In the genomic region with DNA sequence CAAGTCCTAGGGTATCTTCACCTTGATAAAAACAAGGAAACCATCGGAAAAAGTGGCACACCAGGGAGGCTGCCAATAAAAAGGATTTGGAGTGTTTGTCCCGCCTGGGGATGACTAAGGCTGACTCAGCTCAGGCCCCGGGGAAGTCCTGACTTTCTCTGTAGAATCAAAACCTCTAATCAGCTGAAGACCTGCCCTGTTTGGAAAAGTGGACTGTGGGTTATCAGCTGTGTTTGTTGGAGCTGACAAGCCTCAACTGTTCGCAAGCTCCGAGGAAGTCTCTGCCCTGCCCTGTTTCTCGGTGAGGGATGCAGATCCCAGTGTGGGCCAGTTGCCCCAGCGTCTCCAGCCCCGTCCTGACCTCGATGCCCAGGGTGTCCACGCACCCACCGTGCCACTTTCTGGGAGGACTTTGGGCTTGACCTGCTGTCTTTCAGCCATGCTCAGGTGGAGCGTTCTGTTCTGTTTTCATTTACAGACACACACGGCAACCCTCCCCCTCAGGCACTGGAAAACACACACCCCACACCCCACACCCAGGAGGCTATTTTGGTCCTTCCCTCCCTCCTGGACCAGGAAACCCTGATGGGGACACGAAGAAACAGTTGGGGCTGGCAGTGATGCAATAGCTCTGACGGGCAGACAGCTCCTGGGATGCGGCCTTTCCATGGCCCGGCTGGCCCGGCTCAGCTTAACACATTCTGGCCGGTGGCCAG, we compare ENCODE assay signal across 1 cellular context.
TF ChIP-seq lines count a peak whose summit lies in the region.

No MANE protein-coding gene starts in this region.

TF ChIP-seq in HepG2, 621 proteins besides CTCF, POLR2A, EP300 and RAD21 (continued from another document and continues in another):
- TF ChIP-seq CREBL2 (CRISPR knock-in tag; IDR thresholded peaks at IDR 0.05; ENCODE audit: borderline replicate concordance) (no peak), ZNF530 (CRISPR knock-in tag; IDR thresholded peaks at IDR 0.05; ENCODE audit: low read depth) (no peak), ZNF207 (IDR thresholded peaks at IDR 0.05; ENCODE audit: borderline replicate concordance) (no peak), ZNF263 (CRISPR knock-in tag; IDR thresholded peaks at IDR 0.05) (no peak), STAG1 (CRISPR knock-in tag; IDR thresholded peaks at IDR 0.05) (no peak), ZNF335 (CRISPR knock-in tag; IDR thresholded peaks at IDR 0.05) (no peak), YY1 (IDR thresholded peaks at IDR 0.05; ENCODE audit: insufficient read depth, insufficient replicate concordance, low read depth, low read length) (no peak), ZNF660 (CRISPR knock-in tag; IDR thresholded peaks at IDR 0.05; ENCODE audit: borderline replicate concordance, low read depth) (no peak), ZFP90 (CRISPR knock-in tag; IDR thresholded peaks at IDR 0.05; ENCODE audit: borderline replicate concordance) (no peak), MXI1 (IDR thresholded peaks at IDR 0.05; ENCODE audit: borderline replicate concordance, low read depth, low read length) (no peak; the same call in 2 of the 3 replicates), TIGD3 (CRISPR knock-in tag; IDR thresholded peaks at IDR 0.05; ENCODE audit: borderline replicate concordance) (no peak), HDAC6 (IDR thresholded peaks at IDR 0.05; ENCODE audit: low read depth, low read length) (no peak), SCMH1 (CRISPR knock-in tag; IDR thresholded peaks at IDR 0.05; ENCODE audit: borderline replicate concordance) (no peak), ZNF484 (CRISPR knock-in tag; IDR thresholded peaks at IDR 0.05; ENCODE audit: borderline replicate concordance, low read depth) (no peak), FOXK1 (CRISPR knock-in tag; IDR thresholded peaks at IDR 0.05; ENCODE audit: borderline replicate concordance, low read depth) (no peak), ZNF138 (CRISPR knock-in tag; IDR thresholded peaks at IDR 0.05; ENCODE audit: low read depth) (no peak), ZBTB7A (CRISPR knock-in tag; IDR thresholded peaks at IDR 0.05) (peak; percentile 40; the same call in 1 of the 2 replicates), ZMAT3 (CRISPR knock-in tag; conservative IDR thresholded peaks at IDR 0.05) (0 out of 2 replicates have a peak, but pooled peaks have one; percentile 23), ZBTB14 (CRISPR knock-in tag; IDR thresholded peaks at IDR 0.05) (no peak), ZNF354B (CRISPR knock-in tag; IDR thresholded peaks at IDR 0.05) (no peak), PHB2 (IDR thresholded peaks at IDR 0.05; ENCODE audit: partially characterized antibody) (no peak), ZNF260 (CRISPR knock-in tag; IDR thresholded peaks at IDR 0.05; ENCODE audit: borderline replicate concordance, low read depth) (no peak), SALL1 (CRISPR knock-in tag; IDR thresholded peaks at IDR 0.05) (no peak; the same call in none of the 2 replicates), ZMYM3 (CRISPR knock-in tag; IDR thresholded peaks at IDR 0.05) (no peak), SETDB1 (CRISPR knock-in tag; IDR thresholded peaks at IDR 0.05; ENCODE audit: borderline replicate concordance) (no peak), KDM2A (CRISPR knock-in tag; IDR thresholded peaks at IDR 0.05; ENCODE audit: borderline replicate concordance, low read depth) (peak; percentile 41; the same call in 1 of the 2 replicates), ZNF296 (CRISPR knock-in tag; conservative IDR thresholded peaks at IDR 0.05) (no peak), ZNF772 (CRISPR knock-in tag; IDR thresholded peaks at IDR 0.05) (no peak), IKZF1 (IDR thresholded peaks at IDR 0.05) (no peak), ISL2 (CRISPR knock-in tag; IDR thresholded peaks at IDR 0.05) (no peak), KAT8 (CRISPR knock-in tag; IDR thresholded peaks at IDR 0.05) (peak; percentile 23; the same call in 1 of the 2 replicates), FLYWCH1 (CRISPR knock-in tag; IDR thresholded peaks at IDR 0.05) (no peak), ZNF18 (CRISPR knock-in tag; IDR thresholded peaks at IDR 0.05; ENCODE audit: insufficient replicate concordance) (no peak), ZNF672 (CRISPR knock-in tag; IDR thresholded peaks at IDR 0.05) (no peak), BRF2 (CRISPR knock-in tag; IDR thresholded peaks at IDR 0.05) (no peak), LCORL (IDR thresholded peaks at IDR 0.05) (no peak), LCORL (CRISPR knock-in tag; IDR thresholded peaks at IDR 0.05) (peak; percentile 70; the same call in 1 of the 2 replicates), ZNF790 (CRISPR knock-in tag; IDR thresholded peaks at IDR 0.05; ENCODE audit: borderline replicate concordance) (no peak), GZF1 (CRISPR knock-in tag; IDR thresholded peaks at IDR 0.05) (no peak), HMG20A (CRISPR knock-in tag; IDR thresholded peaks at IDR 0.05; ENCODE audit: borderline replicate concordance) (no peak), ZNF816 (CRISPR knock-in tag; IDR thresholded peaks at IDR 0.05; ENCODE audit: borderline replicate concordance) (no peak), FOXC1 (CRISPR knock-in tag; IDR thresholded peaks at IDR 0.05; ENCODE audit: borderline replicate concordance) (no peak), ZNF580 (CRISPR knock-in tag; IDR thresholded peaks at IDR 0.05; ENCODE audit: borderline replicate concordance, low read depth) (no peak), MED13 (CRISPR knock-in tag; IDR thresholded peaks at IDR 0.05) (no peak), ZFYVE20 (CRISPR knock-in tag; IDR thresholded peaks at IDR 0.05; ENCODE audit: borderline replicate concordance, low read depth) (no peak), ZNF224 (CRISPR knock-in tag; IDR thresholded peaks at IDR 0.05) (no peak), KDM5A (IDR thresholded peaks at IDR 0.05; ENCODE audit: borderline replicate concordance, low read length) (no peak), ZC3H13 (CRISPR knock-in tag; IDR thresholded peaks at IDR 0.05) (no peak), RARA (CRISPR knock-in tag; IDR thresholded peaks at IDR 0.05) (peak; percentile 30; the same call in 1 of the 2 replicates)
- TF ChIP-seq, protein P1, sequence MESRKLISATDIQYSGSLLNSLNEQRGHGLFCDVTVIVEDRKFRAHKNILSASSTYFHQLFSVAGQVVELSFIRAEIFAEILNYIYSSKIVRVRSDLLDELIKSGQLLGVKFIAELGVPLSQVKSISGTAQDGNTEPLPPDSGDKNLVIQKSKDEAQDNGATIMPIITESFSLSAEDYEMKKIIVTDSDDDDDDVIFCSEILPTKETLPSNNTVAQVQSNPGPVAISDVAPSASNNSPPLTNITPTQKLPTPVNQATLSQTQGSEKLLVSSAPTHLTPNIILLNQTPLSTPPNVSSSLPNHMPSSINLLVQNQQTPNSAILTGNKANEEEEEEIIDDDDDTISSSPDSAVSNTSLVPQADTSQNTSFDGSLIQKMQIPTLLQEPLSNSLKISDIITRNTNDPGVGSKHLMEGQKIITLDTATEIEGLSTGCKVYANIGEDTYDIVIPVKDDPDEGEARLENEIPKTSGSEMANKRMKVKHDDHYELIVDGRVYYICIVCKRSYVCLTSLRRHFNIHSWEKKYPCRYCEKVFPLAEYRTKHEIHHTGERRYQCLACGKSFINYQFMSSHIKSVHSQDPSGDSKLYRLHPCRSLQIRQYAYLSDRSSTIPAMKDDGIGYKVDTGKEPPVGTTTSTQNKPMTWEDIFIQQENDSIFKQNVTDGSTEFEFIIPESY (CRISPR knock-in tag; IDR thresholded peaks at IDR 0.05): peak; percentile 65
- TF ChIP-seq, protein P2, sequence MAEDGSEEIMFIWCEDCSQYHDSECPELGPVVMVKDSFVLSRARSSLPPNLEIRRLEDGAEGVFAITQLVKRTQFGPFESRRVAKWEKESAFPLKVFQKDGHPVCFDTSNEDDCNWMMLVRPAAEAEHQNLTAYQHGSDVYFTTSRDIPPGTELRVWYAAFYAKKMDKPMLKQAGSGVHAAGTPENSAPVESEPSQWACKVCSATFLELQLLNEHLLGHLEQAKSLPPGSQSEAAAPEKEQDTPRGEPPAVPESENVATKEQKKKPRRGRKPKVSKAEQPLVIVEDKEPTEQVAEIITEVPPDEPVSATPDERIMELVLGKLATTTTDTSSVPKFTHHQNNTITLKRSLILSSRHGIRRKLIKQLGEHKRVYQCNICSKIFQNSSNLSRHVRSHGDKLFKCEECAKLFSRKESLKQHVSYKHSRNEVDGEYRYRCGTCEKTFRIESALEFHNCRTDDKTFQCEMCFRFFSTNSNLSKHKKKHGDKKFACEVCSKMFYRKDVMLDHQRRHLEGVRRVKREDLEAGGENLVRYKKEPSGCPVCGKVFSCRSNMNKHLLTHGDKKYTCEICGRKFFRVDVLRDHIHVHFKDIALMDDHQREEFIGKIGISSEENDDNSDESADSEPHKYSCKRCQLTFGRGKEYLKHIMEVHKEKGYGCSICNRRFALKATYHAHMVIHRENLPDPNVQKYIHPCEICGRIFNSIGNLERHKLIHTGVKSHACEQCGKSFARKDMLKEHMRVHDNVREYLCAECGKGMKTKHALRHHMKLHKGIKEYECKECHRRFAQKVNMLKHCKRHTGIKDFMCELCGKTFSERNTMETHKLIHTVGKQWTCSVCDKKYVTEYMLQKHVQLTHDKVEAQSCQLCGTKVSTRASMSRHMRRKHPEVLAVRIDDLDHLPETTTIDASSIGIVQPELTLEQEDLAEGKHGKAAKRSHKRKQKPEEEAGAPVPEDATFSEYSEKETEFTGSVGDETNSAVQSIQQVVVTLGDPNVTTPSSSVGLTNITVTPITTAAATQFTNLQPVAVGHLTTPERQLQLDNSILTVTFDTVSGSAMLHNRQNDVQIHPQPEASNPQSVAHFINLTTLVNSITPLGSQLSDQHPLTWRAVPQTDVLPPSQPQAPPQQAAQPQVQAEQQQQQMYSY (CRISPR knock-in tag; IDR thresholded peaks at IDR 0.05): peak; percentile 69; the same call in 1 of the 2 replicates
- TF ChIP-seq, protein P3, sequence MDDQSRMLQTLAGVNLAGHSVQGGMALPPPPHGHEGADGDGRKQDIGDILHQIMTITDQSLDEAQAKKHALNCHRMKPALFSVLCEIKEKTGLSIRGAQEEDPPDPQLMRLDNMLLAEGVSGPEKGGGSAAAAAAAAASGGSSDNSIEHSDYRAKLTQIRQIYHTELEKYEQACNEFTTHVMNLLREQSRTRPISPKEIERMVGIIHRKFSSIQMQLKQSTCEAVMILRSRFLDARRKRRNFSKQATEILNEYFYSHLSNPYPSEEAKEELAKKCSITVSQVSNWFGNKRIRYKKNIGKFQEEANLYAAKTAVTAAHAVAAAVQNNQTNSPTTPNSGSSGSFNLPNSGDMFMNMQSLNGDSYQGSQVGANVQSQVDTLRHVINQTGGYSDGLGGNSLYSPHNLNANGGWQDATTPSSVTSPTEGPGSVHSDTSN (CRISPR knock-in tag; IDR thresholded peaks at IDR 0.05; ENCODE audit: borderline replicate concordance): no peak
- TF ChIP-seq, protein P4, sequence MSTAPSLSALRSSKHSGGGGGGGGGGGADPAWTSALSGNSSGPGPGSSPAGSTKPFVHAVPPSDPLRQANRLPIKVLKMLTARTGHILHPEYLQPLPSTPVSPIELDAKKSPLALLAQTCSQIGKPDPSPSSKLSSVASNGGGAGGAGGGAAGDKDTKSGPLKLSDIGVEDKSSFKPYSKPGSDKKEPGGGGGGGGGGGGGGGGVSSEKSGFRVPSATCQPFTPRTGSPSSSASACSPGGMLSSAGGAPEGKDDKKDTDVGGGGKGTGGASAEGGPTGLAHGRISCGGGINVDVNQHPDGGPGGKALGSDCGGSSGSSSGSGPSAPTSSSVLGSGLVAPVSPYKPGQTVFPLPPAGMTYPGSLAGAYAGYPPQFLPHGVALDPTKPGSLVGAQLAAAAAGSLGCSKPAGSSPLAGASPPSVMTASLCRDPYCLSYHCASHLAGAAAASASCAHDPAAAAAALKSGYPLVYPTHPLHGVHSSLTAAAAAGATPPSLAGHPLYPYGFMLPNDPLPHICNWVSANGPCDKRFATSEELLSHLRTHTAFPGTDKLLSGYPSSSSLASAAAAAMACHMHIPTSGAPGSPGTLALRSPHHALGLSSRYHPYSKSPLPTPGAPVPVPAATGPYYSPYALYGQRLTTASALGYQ (CRISPR knock-in tag; IDR thresholded peaks at IDR 0.05): no peak
